Comparison of ENCODE assay signal across 15 cellular contexts in genomic region chr7:65892169-65892568, GRCh38. TPM values are rescaled to one million over a fixed set of nuclear protein-coding genes. Genes with fewer than 3 reads are reported as not detected.
A peak's percentile ranks its signal among the peaks of the same experiment; 100 is the strongest.
DNase-seq lines count a peak whose midpoint lies in the region; ATAC-seq and TF ChIP-seq lines count a peak whose summit lies in the region.
"Had no signal": no experiment of that assay in that cellular context is flagged by ENCODE, and none has a peak within 500 bp of the region (broad histone marks: within the 10 kb centered on the region; RNA-seq: fewer than 3 reads in every experiment).

No MANE protein-coding gene starts in this region.

- no peak for TF ChIP-seq CTCF in left ventricle myocardium inferior (IDR thresholded peaks at IDR 0.05; ENCODE audit: borderline replicate concordance)
- TF ChIP-seq CTCF in nephron progenitor cell (IDR thresholded peaks at IDR 0.05): no peak

- peaks cover 32% of the 10 kb centered on the region for H3K4me1 ChIP-seq in left ventricle myocardium inferior
- H3K4me1 ChIP-seq: BE2C, Caco-2 had no signal

- H3K27ac Mint-ChIP-seq in dendritic cell treated with granulocyte-macrophage colony-stimulating factor and Interleukin-4, amounts not matched to agents 40 ng/mL and 50 ng/mL, for 4 days: peak overlapping the region; percentile 20
- H3K27ac Mint-ChIP-seq in nephron progenitor cell: peak overlapping the region; percentile 32
- H3K27ac Mint-ChIP-seq: CD8-positive, alpha-beta memory T cell had no signal

- H3K36me3 ChIP-seq in left ventricle myocardium inferior: peaks cover 8% of the 10 kb centered on the region

- H3K4me3 ChIP-seq in left ventricle myocardium inferior: no peak overlapping the region

- no peaks in the 10 kb centered on the region for H3K27me3 ChIP-seq in left ventricle myocardium inferior (ENCODE audit: low read depth)
- H3K27me3 ChIP-seq: BE2C had no signal

- no peaks in the 10 kb centered on the region for H3K9me3 ChIP-seq in left ventricle myocardium inferior (replicated peaks)
- H3K9me3 ChIP-seq: BE2C, Caco-2 had no signal

- no peak overlapping the region for H3K27ac ChIP-seq in left ventricle myocardium inferior (replicated peaks)
- H3K27ac ChIP-seq: C4-2B had no signal

- DNase-seq in left ventricle myocardium superior (no peak), left ventricle myocardium inferior (no peak), nephron progenitor cell (no peak), 8988T (no peak)
- DNase-seq: BE2C; Caco-2; CD8-positive, alpha-beta memory T cell; DND-41; GDM1 had no signal

- peaks cover 15% of the 10 kb centered on the region for H3K36me3 Mint-ChIP-seq in dendritic cell treated with granulocyte-macrophage colony-stimulating factor and Interleukin-4, amounts not matched to agents 40 ng/mL and 50 ng/mL, for 4 days (ENCODE audit: low read depth)
- H3K36me3 Mint-ChIP-seq in nephron progenitor cell (ENCODE audit: low read depth): peaks cover 40% of the 10 kb centered on the region

- H3K4me3 Mint-ChIP-seq in dendritic cell treated with granulocyte-macrophage colony-stimulating factor and Interleukin-4, amounts not matched to agents 40 ng/mL and 50 ng/mL, for 4 days: peak overlapping the region; percentile 7
- no peak overlapping the region for H3K4me3 Mint-ChIP-seq in nephron progenitor cell
- H3K4me3 Mint-ChIP-seq: CD8-positive, alpha-beta memory T cell; IgD-negative memory B cell had no signal

- peaks cover 35% of the 10 kb centered on the region for H3K4me1 Mint-ChIP-seq in dendritic cell treated with granulocyte-macrophage colony-stimulating factor and Interleukin-4, amounts not matched to agents 40 ng/mL and 50 ng/mL, for 4 days (ENCODE audit: low read depth)
- peaks cover 17% of the 10 kb centered on the region for H3K4me1 Mint-ChIP-seq in nephron progenitor cell

- H3K9me3 Mint-ChIP-seq in dendritic cell treated with granulocyte-macrophage colony-stimulating factor and Interleukin-4, amounts not matched to agents 40 ng/mL and 50 ng/mL, for 4 days: no peaks in the 10 kb centered on the region
- H3K9me3 Mint-ChIP-seq in nephron progenitor cell: no peaks in the 10 kb centered on the region
- H3K9me3 Mint-ChIP-seq: CD8-positive, alpha-beta memory T cell; IgD-negative memory B cell had no signal

- no peaks in the 10 kb centered on the region for H3K27me3 Mint-ChIP-seq in dendritic cell treated with granulocyte-macrophage colony-stimulating factor and Interleukin-4, amounts not matched to agents 40 ng/mL and 50 ng/mL, for 4 days
- no peaks in the 10 kb centered on the region for H3K27me3 Mint-ChIP-seq in nephron progenitor cell (ENCODE audit: low read depth, poor library complexity)
- H3K27me3 Mint-ChIP-seq: CD8-positive, alpha-beta memory T cell; IgD-negative memory B cell had no signal

- intact Hi-C loops in left ventricle myocardium superior (cut with micrococcal nuclease): no loop called here
- intact Hi-C loops in left ventricle myocardium inferior (cut with micrococcal nuclease): no loop called here
- intact Hi-C loops in dendritic cell treated with granulocyte-macrophage colony-stimulating factor and Interleukin-4, amounts not matched to agents 40 ng/mL and 50 ng/mL, for 4 days (cut with micrococcal nuclease): no loop called here

- peak; percentile 28 for ATAC-seq in left ventricle myocardium superior
- no peak for ATAC-seq in HG02759 (IDR thresholded peaks at IDR 0.05; ENCODE audit: unreplicated experiment)
- no peak for ATAC-seq in GM18519 (IDR thresholded peaks at IDR 0.05; ENCODE audit: low FRiP score, unreplicated experiment)
- ATAC-seq: HCT116 had no signal

RNA-seq across cellular contexts. Expression of gene VKORC1L1, which starts 19.3 kb away (rescaled TPM):
- total RNA-seq in left ventricle myocardium superior: 18.2 TPM
- total RNA-seq in left ventricle myocardium inferior: 19.2 TPM
